8 cellular contexts compared by ENCODE assay signal in genomic region chr6:112337209-112337638, GRCh38.
DNase-seq lines count a peak whose midpoint lies in the region; ATAC-seq and TF ChIP-seq lines count a peak whose summit lies in the region.

No MANE protein-coding gene starts in this region.

- TF ChIP-seq CTCF in AG10803 (conservative IDR thresholded peaks at IDR 0.05; ENCODE audit: low read length) = peak; percentile 91

- H3K9ac ChIP-seq in NT2/D1 (ENCODE audit: insufficient read length, low read depth) = no peak overlapping the region

- H3K4me3 ChIP-seq in AG10803 (ENCODE audit: low read length) (no peak overlapping the region), NT2/D1 (ENCODE audit: insufficient read length, low read depth) (no peak overlapping the region)

- no peak for ATAC-seq in GM21367 (IDR thresholded peaks at IDR 0.05; ENCODE audit: unreplicated experiment)
- ATAC-seq in HG02970 (IDR thresholded peaks at IDR 0.05; ENCODE audit: low FRiP score, unreplicated experiment) = no peak
- no peak for ATAC-seq in HG02610 (IDR thresholded peaks at IDR 0.05; ENCODE audit: unreplicated experiment)

- no peaks in the 10 kb centered on the region for H3K9me3 ChIP-seq in NT2/D1 (ENCODE audit: insufficient read depth, low read length)

- peak; percentile 88 for DNase-seq in AG10803 (ENCODE audit: low read depth)
- DNase-seq in HS-5 (ENCODE audit: low read depth) = peak; percentile 54
- peak; percentile 36 for DNase-seq in NT2/D1 (ENCODE audit: low read depth, low spot score)
- DNase-seq in ecto neural progenitor cell (ENCODE audit: low spot score) = peak; percentile 73
- DNase-seq in midbrain (lab: John Stamatoyannopoulos, UW) = peak; percentile 86

- H3K27me3 ChIP-seq in NT2/D1 (ENCODE audit: insufficient read depth, insufficient read length) = no peaks in the 10 kb centered on the region

- H3K36me3 ChIP-seq in NT2/D1 (ENCODE audit: insufficient read depth, insufficient read length, low read length) = no peaks in the 10 kb centered on the region

- no peaks in the 10 kb centered on the region for H3K4me1 ChIP-seq in NT2/D1 (ENCODE audit: insufficient read depth, insufficient read length)

Comparison
In these comparisons a context has a peak if more than half of its experiments do, and no peak if none do; other contexts are left out.
1. DNase-seq: peak in every context shown above with its lines; median percentile 88 in AG10803; 86 in midbrain; 73 in ecto neural progenitor cell; 54 in HS-5; 36 in NT2/D1.